8 cellular contexts compared by ENCODE assay signal in the genomic region with DNA sequence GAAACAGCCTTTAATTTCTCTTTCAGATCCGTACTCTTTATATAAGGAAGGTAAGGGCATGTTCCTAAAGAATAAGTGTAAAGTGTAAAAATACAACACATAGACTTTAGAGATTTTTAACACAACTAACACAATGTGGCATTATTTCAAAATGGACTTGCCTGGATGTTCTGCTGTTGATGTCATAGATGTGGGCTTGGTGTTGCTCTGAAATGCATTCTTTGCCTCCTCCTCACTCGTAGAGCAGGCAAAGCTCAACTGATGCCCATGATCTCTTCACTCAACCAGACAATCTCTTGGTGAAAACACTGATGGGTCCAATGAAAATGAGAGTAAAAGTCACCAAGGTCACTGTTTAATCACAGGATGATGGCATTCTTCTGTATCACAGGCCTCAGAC.
"Had no signal": no experiment of that assay in that cellular context is flagged by ENCODE, and none has a peak within 500 bp of the region (broad histone marks: within the 10 kb centered on the region; RNA-seq: fewer than 3 reads in every experiment).

No MANE protein-coding gene starts in this region.

- H3K9me3 ChIP-seq: HAP-1 had no signal

- H3K4me1 ChIP-seq: HAP-1 had no signal

- ATAC-seq: GM23338, HCT116 had no signal

- H3K4me3 ChIP-seq: GM23338, HAP-1 had no signal

- H3K36me3 ChIP-seq: HAP-1 had no signal

- DNase-seq: GOT3, H7, H9, HCEC 1CT, HFFc6 had no signal

- H2AFZ ChIP-seq: GM23338 had no signal

- H3K4me2 ChIP-seq: GM23338 had no signal
